9 cellular contexts compared by ENCODE assay signal in the genomic region with DNA sequence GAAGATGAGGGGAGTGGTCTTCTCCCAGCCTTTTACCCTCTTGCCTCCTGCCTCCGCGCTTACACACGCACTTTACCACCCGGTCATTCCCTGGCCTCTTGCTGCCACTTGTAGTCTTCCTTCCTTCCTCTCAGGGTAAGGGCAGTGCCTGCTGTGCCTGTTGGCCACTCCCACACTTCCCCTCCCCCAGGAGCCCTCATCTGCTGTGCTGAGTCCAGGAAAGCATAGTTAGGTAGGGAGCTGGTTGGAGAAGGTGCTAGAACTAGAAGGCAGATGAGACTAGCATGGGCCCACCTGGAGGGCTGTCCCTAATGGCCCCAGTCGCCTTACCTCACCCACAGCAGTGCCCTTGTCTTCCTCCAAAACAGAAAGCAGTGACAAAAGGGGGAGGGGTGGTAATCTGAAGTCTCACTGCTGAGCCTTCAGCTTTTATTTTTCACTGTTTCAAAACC. TPM values are rescaled to one million over a fixed set of nuclear protein-coding genes. Genes with fewer than 3 reads are reported as not detected.
DNase-seq lines count a peak whose midpoint lies in the region; ATAC-seq and TF ChIP-seq lines count a peak whose summit lies in the region.
"Had no signal": no experiment of that assay in that cellular context is flagged by ENCODE, and none has a peak within 500 bp of the region (broad histone marks: within the 10 kb centered on the region; RNA-seq: fewer than 3 reads in every experiment).

No MANE protein-coding gene starts in this region.

- intact Hi-C loops in activated CD8-positive, alpha-beta T cell treated with anti-CD3 and anti-CD28 coated beads for 36 hours (cut with micrococcal nuclease): no loop called here

- CTCF ChIA-PET in activated CD8-positive, alpha-beta T cell treated with anti-CD3 and anti-CD28 coated beads for 36 hours (lab: Charles Lee): interaction anchor here (1.0 to 5.6 kb wide), 3 partner anchors 14 to 110 kb away, joined by 4 to 33 read pairs (median 7); no protein-coding TSS in a partner anchor

- H3K9ac ChIP-seq in iPS-15b (ENCODE audit: low read depth, low read length): peak overlapping the region; percentile 32

- peaks cover 34% of the 10 kb centered on the region for H3K4me1 ChIP-seq in iPS-15b (ENCODE audit: control insufficient read depth, insufficient read depth, low read length)

- no peaks in the 10 kb centered on the region for H3K36me3 ChIP-seq in iPS-15b (ENCODE audit: control insufficient read depth, insufficient read depth, low read length)

- H3K4me1 Mint-ChIP-seq in activated naive CD4-positive, alpha-beta T cell treated with anti-CD3 and anti-CD28 coated beads, Interleukin-2, amount 50 U/mL, for 24 hours: peaks cover 51% of the 10 kb centered on the region
- H3K4me1 Mint-ChIP-seq in activated CD8-positive, alpha-beta T cell treated with anti-CD3 and anti-CD28 coated beads for 36 hours (ENCODE audit: low read depth): peaks cover 30% of the 10 kb centered on the region
- peaks cover 70% of the 10 kb centered on the region for H3K4me1 Mint-ChIP-seq in stimulated activated naive CD8-positive, alpha-beta T cell treated with anti-CD3 and anti-CD28 coated beads, Interleukin-15, amount 100 ng/mL, for 72 hours

- DNase-seq in activated naive CD4-positive, alpha-beta T cell treated with Interleukin-2 at 50 U/mL for 16 hours: no peak
- DNase-seq in activated CD8-positive, alpha-beta T cell treated with anti-CD3 and anti-CD28 coated beads for 36 hours: no peak
- DNase-seq in stimulated activated naive CD8-positive, alpha-beta T cell treated with anti-CD3 and anti-CD28 coated beads, Interleukin-15, amount 100 ng/mL, for 72 hours: no peak
- DNase-seq in putamen (ENCODE audit: low spot score): no peak

- TF ChIP-seq CTCF in activated CD8-positive, alpha-beta T cell treated with anti-CD3 and anti-CD28 coated beads for 36 hours (IDR thresholded peaks at IDR 0.05): no peak

- no peaks in the 10 kb centered on the region for H3K9me3 Mint-ChIP-seq in activated naive CD4-positive, alpha-beta T cell treated with anti-CD3 and anti-CD28 coated beads, Interleukin-2, amount 50 U/mL, for 24 hours
- no peaks in the 10 kb centered on the region for H3K9me3 Mint-ChIP-seq in activated CD8-positive, alpha-beta T cell treated with anti-CD3 and anti-CD28 coated beads for 36 hours
- no peaks in the 10 kb centered on the region for H3K9me3 Mint-ChIP-seq in stimulated activated naive CD8-positive, alpha-beta T cell treated with anti-CD3 and anti-CD28 coated beads, Interleukin-15, amount 100 ng/mL, for 72 hours

- H3K9me3 ChIP-seq in iPS-15b (ENCODE audit: control insufficient read depth, insufficient read depth, low read length): no peaks in the 10 kb centered on the region

- H3K4me3 Mint-ChIP-seq in activated naive CD4-positive, alpha-beta T cell treated with anti-CD3 and anti-CD28 coated beads, Interleukin-2, amount 50 U/mL, for 24 hours: no peak overlapping the region
- H3K4me3 Mint-ChIP-seq in activated CD8-positive, alpha-beta T cell treated with anti-CD3 and anti-CD28 coated beads for 36 hours: no peak overlapping the region
- no peak overlapping the region for H3K4me3 Mint-ChIP-seq in stimulated activated naive CD8-positive, alpha-beta T cell treated with anti-CD3 and anti-CD28 coated beads, Interleukin-15, amount 100 ng/mL, for 72 hours

- POLR2A ChIA-PET in activated CD8-positive, alpha-beta T cell treated with anti-CD3 and anti-CD28 coated beads for 36 hours (lab: Charles Lee): interaction anchor here (0.8 kb wide), 1 partner anchor 11 kb away, joined by 3 read pairs; no protein-coding TSS in a partner anchor

- H3K27me3 Mint-ChIP-seq in activated naive CD4-positive, alpha-beta T cell treated with anti-CD3 and anti-CD28 coated beads, Interleukin-2, amount 50 U/mL, for 24 hours: no peaks in the 10 kb centered on the region
- no peaks in the 10 kb centered on the region for H3K27me3 Mint-ChIP-seq in activated CD8-positive, alpha-beta T cell treated with anti-CD3 and anti-CD28 coated beads for 36 hours
- no peaks in the 10 kb centered on the region for H3K27me3 Mint-ChIP-seq in stimulated activated naive CD8-positive, alpha-beta T cell treated with anti-CD3 and anti-CD28 coated beads, Interleukin-15, amount 100 ng/mL, for 72 hours

- no peak overlapping the region for H3K4me3 ChIP-seq in iPS-15b (ENCODE audit: low read depth, low read length)
- H3K4me3 ChIP-seq: SK-N-MC had no signal

- H3K27me3 ChIP-seq in iPS-15b (ENCODE audit: control insufficient read depth, insufficient read depth, low read length): no peaks in the 10 kb centered on the region

- peak overlapping the region; percentile 83 for H3K27ac Mint-ChIP-seq in activated naive CD4-positive, alpha-beta T cell treated with anti-CD3 and anti-CD28 coated beads, Interleukin-2, amount 50 U/mL, for 24 hours
- peak overlapping the region; percentile 81 for H3K27ac Mint-ChIP-seq in activated CD8-positive, alpha-beta T cell treated with anti-CD3 and anti-CD28 coated beads for 36 hours
- peak overlapping the region; percentile 82 to 88 for H3K27ac Mint-ChIP-seq in stimulated activated naive CD8-positive, alpha-beta T cell treated with anti-CD3 and anti-CD28 coated beads, Interleukin-15, amount 100 ng/mL, for 72 hours

- peaks cover 19% of the 10 kb centered on the region for H3K36me3 Mint-ChIP-seq in activated naive CD4-positive, alpha-beta T cell treated with anti-CD3 and anti-CD28 coated beads, Interleukin-2, amount 50 U/mL, for 24 hours
- peaks cover 45% of the 10 kb centered on the region for H3K36me3 Mint-ChIP-seq in activated CD8-positive, alpha-beta T cell treated with anti-CD3 and anti-CD28 coated beads for 36 hours (ENCODE audit: low read depth)

- peak; percentile 7 for ATAC-seq in activated CD8-positive, alpha-beta T cell treated with anti-CD3 and anti-CD28 coated beads for 36 hours
- no peak for ATAC-seq in stimulated activated naive CD8-positive, alpha-beta T cell treated with anti-CD3 and anti-CD28 coated beads, Interleukin-15, amount 100 ng/mL, for 72 hours
- no peak for ATAC-seq in HG03175 (IDR thresholded peaks at IDR 0.05; ENCODE audit: unreplicated experiment)
- ATAC-seq in GM21723 (IDR thresholded peaks at IDR 0.05; ENCODE audit: unreplicated experiment): no peak

RNA-seq across cellular contexts. Expression of a gene that starts 54.3 kb away (rescaled TPM):
- total RNA-seq in activated CD8-positive, alpha-beta T cell treated with anti-CD3 and anti-CD28 coated beads for 36 hours: 100 to 1,000 TPM; 255 to 267 TPM
